Comparison of ENCODE assay signal across 15 cellular contexts in the genomic region with DNA sequence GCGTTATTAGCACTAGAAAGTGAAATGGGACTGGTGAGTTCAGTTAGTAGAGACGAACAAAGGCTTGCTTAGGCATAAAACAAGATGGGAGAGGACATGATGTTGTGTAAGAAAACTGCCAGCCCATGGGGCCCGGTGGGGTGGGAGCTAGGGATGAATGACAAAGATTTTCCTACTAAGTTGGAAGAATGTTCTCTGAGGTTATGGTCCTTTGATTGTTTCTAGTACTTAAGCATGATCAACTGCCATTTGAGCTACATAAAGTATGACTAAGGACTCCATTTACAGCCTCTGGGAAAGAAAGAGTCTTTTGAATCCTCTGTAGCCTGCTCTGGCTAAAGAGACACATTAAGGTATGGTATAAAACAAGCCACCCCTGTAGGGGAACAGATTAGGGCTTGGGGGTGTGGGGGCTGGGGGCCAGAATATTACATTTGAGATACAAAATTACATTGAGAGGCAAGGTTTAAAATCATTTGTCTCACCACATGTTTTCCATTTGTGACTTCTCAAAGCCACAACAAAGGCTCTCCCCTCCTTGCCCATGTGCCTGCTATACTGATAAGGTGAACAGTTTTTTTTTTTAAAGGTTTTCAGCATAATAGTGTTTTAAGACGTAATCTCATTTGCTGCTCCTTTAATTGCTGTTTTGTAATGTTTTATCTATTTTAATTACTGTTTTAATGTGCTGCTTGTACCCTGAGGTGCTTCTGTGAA.
DNase-seq lines count a peak whose midpoint lies in the region; ATAC-seq, FAIRE-seq and TF ChIP-seq lines count a peak whose summit lies in the region.
"Had no signal": no experiment of that assay in that cellular context is flagged by ENCODE, and none has a peak within 500 bp of the region (broad histone marks: within the 10 kb centered on the region; RNA-seq: fewer than 3 reads in every experiment).

No MANE protein-coding gene starts in this region.

- H3K4me1 Mint-ChIP-seq in CD14-positive monocyte = peaks cover 42% of the 10 kb centered on the region
- H3K4me1 Mint-ChIP-seq in HFFc6 (ENCODE audit: low read depth) = peaks cover 42% of the 10 kb centered on the region

- in situ Hi-C loops in GM12878 (cut with MboI) = no loop called here

- FAIRE-seq in GM12878 (lab: Jason Lieb, UNC) = no peak
- FAIRE-seq: D721Med, frontal cortex, GM12891 had no signal

- H3K4me3 Mint-ChIP-seq in CD14-positive monocyte (no peak overlapping the region), HFFc6 (no peak overlapping the region)
- H3K4me3 Mint-ChIP-seq: activated CD8-positive, alpha-beta memory T cell treated with anti-CD3 and anti-CD28 coated beads, Interleukin-2, amount 10 ng/mL, durations not matched to agents 7 days and 5 days had no signal

- H3K27ac Mint-ChIP-seq in CD14-positive monocyte (peak overlapping the region; percentile 93 to 99 (median 96)), HFFc6 (peak overlapping the region; percentile 86)
- H3K27ac Mint-ChIP-seq: activated CD8-positive, alpha-beta memory T cell treated with anti-CD3 and anti-CD28 coated beads, Interleukin-2, amount 10 ng/mL, durations not matched to agents 7 days and 5 days; T-cell had no signal

- H3K9me3 ChIP-seq in GM12878 (replicated peaks; ENCODE audit: control insufficient read depth, insufficient read depth, low read length) (no peaks in the 10 kb centered on the region), muscle layer of duodenum (ENCODE audit: control insufficient read depth in 1 of 2, low read length in 2 of 2) (no peaks in the 10 kb centered on the region)

- intact Hi-C loops in CD14-positive monocyte (cut with micrococcal nuclease) (loop anchor here in 1 of 2 donors (10.0 kb wide), 1 partner anchor 318 kb away; no protein-coding TSS in a partner anchor), GM12878 (cut with micrococcal nuclease; ENCODE audit: unreplicated experiment) (no loop called here)

- no peak overlapping the region for H3K4me2 ChIP-seq in GM12878 (ENCODE audit: control insufficient read depth, insufficient read depth)

- DNase-seq in CD14-positive monocyte (ENCODE audit: low spot score) (no peak), HFFc6 (no peak), GM12878 (ENCODE audit: low read depth, low spot score) (no peak), NCI-H2081 (lab: John Stamatoyannopoulos, UW) (no peak), HuH-7.5 (ENCODE audit: low spot score) (no peak), NCI-H2227 (lab: John Stamatoyannopoulos, UW; ENCODE audit: unreplicated experiment) (no peak), DMS53 (lab: John Stamatoyannopoulos, UW) (no peak)
- DNase-seq: NCI-H1105 treated with DMSO at 0.1 percent for 48 hours had no signal

- CTCF ChIA-PET in GM12878 (lab: Yijun Ruan, JAX) = no interaction called here

- TF ChIP-seq RAD21 in GM12878 (IDR thresholded peaks at IDR 0.05; ENCODE audit: insufficient read depth, low read depth, low read length) = no peak

- peaks cover 0 to 4% (median 0%) of the 10 kb centered on the region in 7 donors for H3K9me3 Mint-ChIP-seq in CD14-positive monocyte
- H3K9me3 Mint-ChIP-seq in HFFc6 = no peaks in the 10 kb centered on the region
- H3K9me3 Mint-ChIP-seq: T-cell had no signal

- TF ChIP-seq CTCF in CD14-positive monocyte (IDR thresholded peaks at IDR 0.05) (no peak), HFFc6 (IDR thresholded peaks at IDR 0.05) (no peak), GM12878 (IDR thresholded peaks at IDR 0.05 in 2 of 3, conservative IDR thresholded peaks at IDR 0.05 in 1 of 3; ENCODE audit: control insufficient read depth in 2 of 3, extremely low read depth in 1 of 3, insufficient read depth in 1 of 3, low read depth in 3 of 3, low read length in 3 of 3) (no peak)

- H3K27ac ChIP-seq in GM12878 (ENCODE audit: control insufficient read depth, insufficient read depth) (no peak overlapping the region), muscle layer of duodenum (ENCODE audit: low read length) (peak overlapping the region; percentile 27)
- H3K27ac ChIP-seq: cardiac muscle cell had no signal

- H3K4me1 ChIP-seq in GM12878 (ENCODE audit: control insufficient read depth, insufficient read depth, low read length) = peaks cover 15% of the 10 kb centered on the region
- peaks cover 0 to 5% of the 10 kb centered on the region in 2 donors for H3K4me1 ChIP-seq in muscle layer of duodenum (ENCODE audit: control insufficient read depth in 1 of 2, insufficient read depth in 2 of 2, low read length in 2 of 2)

- RAD21 ChIA-PET in GM12878 (lab: Charles Lee; ENCODE audit: unreplicated experiment) = no interaction called here

- no TSS peak for BruUV-seq in GM12878 (replicated peaks; lab: Mats Ljungman, UMichigan)

- H3K4me3 ChIP-seq in GM12878 (no peak overlapping the region), muscle layer of duodenum (ENCODE audit: low read depth in 1 of 2, low read length in 2 of 2) (no peak overlapping the region)
- H3K4me3 ChIP-seq: cardiac muscle cell had no signal

- no peak overlapping the region for H3K9ac ChIP-seq in GM12878 (ENCODE audit: control insufficient read depth, insufficient read depth, low read length)

- ATAC-seq in GM12878 = no peak

- no peaks in the 10 kb centered on the region for H3K79me2 ChIP-seq in GM12878 (ENCODE audit: control insufficient read depth, insufficient read depth, low read length)

- no peak for TF ChIP-seq POLR2A in GM12878 (IDR thresholded peaks at IDR 0.05; ENCODE audit: low read depth, low read length)

- peaks cover 24 to 31% of the 10 kb centered on the region in 2 donors for H3K36me3 Mint-ChIP-seq in CD14-positive monocyte
- H3K36me3 Mint-ChIP-seq in HFFc6 (ENCODE audit: low read depth) = peaks cover 5% of the 10 kb centered on the region; the same call in 1 of the 2 replicates
- H3K36me3 Mint-ChIP-seq: activated CD8-positive, alpha-beta memory T cell treated with anti-CD3 and anti-CD28 coated beads, Interleukin-2, amount 10 ng/mL, durations not matched to agents 7 days and 5 days had no signal

- no peak overlapping the region for H2AFZ ChIP-seq in GM12878 (ENCODE audit: control insufficient read depth, low read depth, low read length)

- 75% methylated on average over 4 of the region's 4 CpGs for WGBS in GM12878 (ENCODE audit: insufficient coverage, insufficient replicate concordance, low lambda C conversion rate, missing lambda C conversion rate)

- H4K20me1 ChIP-seq in GM12878 (ENCODE audit: control insufficient read depth, insufficient read depth) = no peaks in the 10 kb centered on the region

- SMC1A ChIA-PET in GM12878 (lab: Charles Lee; ENCODE audit: uncharacterized antibody, unreplicated experiment) = interaction anchor here (1.5 kb wide), 1 partner anchor 15 kb away, joined by 4 read pairs; no protein-coding TSS in a partner anchor

- H3K27me3 ChIP-seq in GM12878 (replicated peaks in 1 of 2; ENCODE audit: control insufficient read depth in 2 of 2, insufficient read depth in 2 of 2, low read length in 1 of 2) (no peaks in the 10 kb centered on the region), muscle layer of duodenum (ENCODE audit: low read depth, low read length) (no peaks in the 10 kb centered on the region)
- H3K27me3 ChIP-seq: cardiac muscle cell had no signal

- POLR2A ChIA-PET in GM12878 (lab: Charles Lee) = no interaction called here

- no peaks in the 10 kb centered on the region for H3K36me3 ChIP-seq in GM12878 (ENCODE audit: control insufficient read depth in 2 of 2, insufficient read depth in 2 of 2, low read length in 1 of 2)
- peaks cover 0 to 3% of the 10 kb centered on the region in 2 donors for H3K36me3 ChIP-seq in muscle layer of duodenum (ENCODE audit: control insufficient read depth in 1 of 2, insufficient read depth in 2 of 2, low read length in 2 of 2)
- H3K36me3 ChIP-seq: cardiac muscle cell had no signal

- H3K27me3 Mint-ChIP-seq in CD14-positive monocyte (ENCODE audit: low read depth in 3 of 3) (peaks cover 0 to 2% (median 0%) of the 10 kb centered on the region in 3 donors), HFFc6 (ENCODE audit: insufficient read depth) (no peaks in the 10 kb centered on the region; the same call in none of the 2 replicates)
- H3K27me3 Mint-ChIP-seq: activated CD8-positive, alpha-beta memory T cell treated with anti-CD3 and anti-CD28 coated beads, Interleukin-2, amount 10 ng/mL, durations not matched to agents 7 days and 5 days; T-cell had no signal

- no peak for TF ChIP-seq EP300 in GM12878 (IDR thresholded peaks at IDR 0.05; ENCODE audit: borderline replicate concordance in 1 of 2, control insufficient read depth in 1 of 2, low read depth in 2 of 2, low read length in 2 of 2)

TF ChIP-seq in GM12878, 131 proteins besides CTCF, POLR2A, EP300 and RAD21:
- peak; percentile 77; the same call in 1 of the 2 replicates for TF ChIP-seq TCF7 (IDR thresholded peaks at IDR 0.05; ENCODE audit: borderline replicate concordance)
- TF ChIP-seq, protein P1, sequence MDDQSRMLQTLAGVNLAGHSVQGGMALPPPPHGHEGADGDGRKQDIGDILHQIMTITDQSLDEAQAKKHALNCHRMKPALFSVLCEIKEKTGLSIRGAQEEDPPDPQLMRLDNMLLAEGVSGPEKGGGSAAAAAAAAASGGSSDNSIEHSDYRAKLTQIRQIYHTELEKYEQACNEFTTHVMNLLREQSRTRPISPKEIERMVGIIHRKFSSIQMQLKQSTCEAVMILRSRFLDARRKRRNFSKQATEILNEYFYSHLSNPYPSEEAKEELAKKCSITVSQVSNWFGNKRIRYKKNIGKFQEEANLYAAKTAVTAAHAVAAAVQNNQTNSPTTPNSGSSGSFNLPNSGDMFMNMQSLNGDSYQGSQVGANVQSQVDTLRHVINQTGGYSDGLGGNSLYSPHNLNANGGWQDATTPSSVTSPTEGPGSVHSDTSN (IDR thresholded peaks at IDR 0.05; ENCODE audit: insufficient replicate concordance, low read depth, low read length) = no peak
- TF ChIP-seq RUNX3 (IDR thresholded peaks at IDR 0.05; ENCODE audit: low read length) = peak; percentile 73
- TF ChIP-seq CHD1 (IDR thresholded peaks at IDR 0.05; ENCODE audit: low read depth, low read length) = no peak
